Comparison of ENCODE assay signal across 13 cellular contexts in the genomic region with DNA sequence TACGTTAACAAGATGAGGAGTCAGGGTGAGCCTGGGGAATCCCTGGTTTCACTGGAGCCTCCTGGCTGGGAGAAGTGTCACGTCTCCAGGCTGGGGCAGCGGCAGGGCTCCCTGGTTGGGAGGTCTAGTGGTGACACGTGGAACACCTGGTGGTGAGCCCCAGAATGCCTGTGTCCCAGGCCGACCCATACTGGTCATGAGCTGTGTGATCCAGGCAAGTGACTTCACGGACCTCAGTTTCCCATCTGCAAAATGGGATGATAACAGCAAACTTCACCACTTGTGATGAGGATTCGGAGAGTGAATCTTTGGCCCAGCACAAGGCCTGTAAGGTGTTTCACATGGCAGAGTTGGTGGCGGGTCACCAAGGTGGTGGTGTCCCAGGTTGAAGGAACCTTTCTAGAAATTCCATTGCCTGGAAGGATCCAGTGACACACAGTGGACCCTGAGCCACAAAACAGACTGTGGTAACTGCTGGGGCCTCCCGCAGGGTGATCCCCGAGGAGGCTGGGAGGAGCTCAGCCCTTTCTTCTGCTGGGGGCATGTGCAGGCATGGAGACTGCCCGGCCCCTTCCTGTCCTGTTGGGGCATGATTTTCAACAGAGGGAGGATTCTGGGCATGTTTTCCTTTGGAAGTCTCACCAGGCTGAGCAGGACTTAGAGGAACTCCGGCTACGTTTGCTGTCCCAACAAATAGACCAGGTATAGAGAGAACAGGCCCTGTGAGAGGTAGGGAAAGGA.
DNase-seq lines count a peak whose midpoint lies in the region; ATAC-seq, FAIRE-seq and TF ChIP-seq lines count a peak whose summit lies in the region.
"Had no signal": no experiment of that assay in that cellular context is flagged by ENCODE, and none has a peak within 500 bp of the region (broad histone marks: within the 10 kb centered on the region; RNA-seq: fewer than 3 reads in every experiment).

No MANE protein-coding gene starts in this region.

- peak overlapping the region; percentile 15 for H3K9ac ChIP-seq in HUES6 (ENCODE audit: low read length)
- H3K9ac ChIP-seq in HepG2 (ENCODE audit: insufficient read depth, low read depth, low read length) = peak overlapping the region; percentile 50

- intact Hi-C loops in breast epithelium (cut with DNase I; ENCODE audit: low total_unique reads) (loop anchor here (10.0 kb wide), 1 partner anchor 133 kb away; no protein-coding TSS in a partner anchor), HepG2 (cut with micrococcal nuclease; ENCODE audit: unreplicated experiment) (loop anchor here (5.0 kb wide), 1 partner anchor 155 kb away; no protein-coding TSS in a partner anchor)

- no peaks in the 10 kb centered on the region for H4K20me1 ChIP-seq in HepG2 (ENCODE audit: insufficient read depth, low read length)

- CTCF ChIA-PET in HepG2 (lab: Yijun Ruan, JAX; ENCODE audit: low intra/inter-chr PET ratio, low total read pairs) = no interaction called here

- peak overlapping the region; percentile 62 for H2AFZ ChIP-seq in HepG2 (ENCODE audit: low read length)

- POLR2A ChIA-PET in HepG2 (lab: Yijun Ruan, JAX) = interaction anchor here (1.0 to 5.5 kb wide), 3 partner anchors 8 to 14 kb away, joined by 3 to 59 read pairs (median 4); no protein-coding TSS in a partner anchor

- no peak for FAIRE-seq in HepG2 (lab: Jason Lieb, UNC)
- FAIRE-seq: D721Med, endometrium, RCC 7860 had no signal

- ATAC-seq in HepG2 = no peak

- DNase-seq in breast epithelium (ENCODE audit: low spot score in 2 of 2) (peak in 1 of 2 donors; percentile 80), HepG2 (ENCODE audit: low spot score) (no peak), NCI-H2081 treated with DMSO at 0.1 percent for 48 hours (lab: John Stamatoyannopoulos, UW) (no peak), DMS53 treated with DMSO at 0.1 percent for 48 hours (lab: John Stamatoyannopoulos, UW; ENCODE audit: unreplicated experiment) (no peak), SKM-1 treated with dmso at 0.1 percent for 144 hours (lab: John Stamatoyannopoulos, UW; ENCODE audit: unreplicated experiment) (no peak)
- DNase-seq: amygdala, naive B cell, NCI-H2227 treated with DMSO at 0.1 percent for 48 hours had no signal

- H3K9me3 ChIP-seq in HUES6 (ENCODE audit: control insufficient read depth, insufficient read depth, low read depth, low read length) (peaks cover 12% of the 10 kb centered on the region), breast epithelium (peaks cover 6 to 13% of the 10 kb centered on the region in 2 donors), HepG2 (ENCODE audit: low read length) (peaks cover 8% of the 10 kb centered on the region), thymus (ENCODE audit: control insufficient read depth) (no peaks in the 10 kb centered on the region)

- TF ChIP-seq CTCF in breast epithelium (IDR thresholded peaks at IDR 0.05) (peak in 1 of 3 donors; percentile 15), HepG2 (CRISPR knock-in tag; IDR thresholded peaks at IDR 0.05) (no peak)

- no peak for TF ChIP-seq RAD21 in HepG2 (CRISPR knock-in tag; IDR thresholded peaks at IDR 0.05)

- H3K4me3 ChIP-seq in HUES6 (ENCODE audit: low read depth, low read length) (no peak overlapping the region), breast epithelium (peak overlapping the region in 2 of 3 donors; percentile 30 to 48), HepG2 (replicated peaks in 1 of 3; ENCODE audit: insufficient read depth in 1 of 3, low read depth in 2 of 3, low read length in 3 of 3) (peak overlapping the region in 1 of 3 experiments; percentile 14; a peak in 1 of 6 replicates), thymus (ENCODE audit: low read length) (no peak overlapping the region)

- peak overlapping the region; percentile 56 for H3K4me2 ChIP-seq in HepG2 (ENCODE audit: low read depth, low read length)

- in situ Hi-C loops in HepG2 (cut with HindIII; ENCODE audit: extremely low pct_ligation_motif_present, low pct_unique_long_range_greater_than_20kb) = loop anchor here (10.0 kb wide), 1 partner anchor 283 kb away; no protein-coding TSS in a partner anchor

- H3K27me3 ChIP-seq in HUES6 (ENCODE audit: control insufficient read depth, insufficient read depth, low read length) (no peaks in the 10 kb centered on the region), breast epithelium (no peaks in the 10 kb centered on the region), HepG2 (ENCODE audit: control insufficient read depth in 1 of 2, insufficient read depth in 2 of 2, low read length in 2 of 2) (0 out of 5 replicates have a peak, but pooled peaks cover 0 to 4% of the 10 kb centered on the region in 2 experiments), thymus (ENCODE audit: control insufficient read depth, insufficient read depth) (no peaks in the 10 kb centered on the region)

- TF ChIP-seq POLR2A in breast epithelium (IDR thresholded peaks at IDR 0.05) = no peak
- no peak for TF ChIP-seq POLR2A in HepG2 (IDR thresholded peaks at IDR 0.05; ENCODE audit: insufficient read depth in 1 of 2, low read depth in 2 of 2, low read length in 2 of 2)

- no peak overlapping the region for H3K27ac ChIP-seq in HUES6 (ENCODE audit: low read depth, low read length)
- peak overlapping the region; percentile 91 to 96 for H3K27ac ChIP-seq in breast epithelium
- peak overlapping the region; percentile 32 for H3K27ac ChIP-seq in HepG2 (ENCODE audit: extremely low read length, insufficient read depth, low read length)
- peak overlapping the region; percentile 72 for H3K27ac ChIP-seq in thymus (ENCODE audit: low read depth)

- BruUV-seq in HepG2 (replicated peaks; lab: Mats Ljungman, UMichigan) = no TSS peak

- 75% methylated on average over 10 of the region's 13 CpGs for WGBS in HepG2 (ENCODE audit: low lambda C conversion rate)
- 93% methylated on average over 13 of the region's 13 CpGs for WGBS in thymus

- H3K79me2 ChIP-seq in HepG2 (ENCODE audit: insufficient read depth, low read length) = no peaks in the 10 kb centered on the region

- H3K4me1 ChIP-seq in HUES6 (ENCODE audit: control insufficient read depth, insufficient read depth, low read length) (peaks cover 46% of the 10 kb centered on the region), breast epithelium (peaks cover 33 to 43% of the 10 kb centered on the region in 2 donors), HepG2 (ENCODE audit: insufficient read depth, low read length) (peaks cover 64% of the 10 kb centered on the region), thymus (ENCODE audit: control insufficient read depth, insufficient read depth, low read length) (peaks cover 30% of the 10 kb centered on the region)

- TF ChIP-seq EP300 in HepG2 (IDR thresholded peaks at IDR 0.05; ENCODE audit: low read depth in 2 of 2, low read length in 2 of 2) (no peak), HepG2 (CRISPR knock-in tag; IDR thresholded peaks at IDR 0.05; ENCODE audit: borderline replicate concordance) (no peak)

- H3K36me3 ChIP-seq in HUES6 (ENCODE audit: control insufficient read depth, insufficient read depth, low read length) (no peaks in the 10 kb centered on the region), breast epithelium (no peaks in the 10 kb centered on the region), HepG2 (replicated peaks in 1 of 2; ENCODE audit: control insufficient read depth in 1 of 2, insufficient read depth in 2 of 2, low read length in 2 of 2) (no peaks in the 10 kb centered on the region), thymus (ENCODE audit: control insufficient read depth, insufficient read depth) (no peaks in the 10 kb centered on the region)

TF ChIP-seq in HepG2, 621 proteins besides CTCF, POLR2A, EP300 and RAD21 (continues in another document):
- peak; percentile 92 for TF ChIP-seq KDM1A (CRISPR knock-in tag; IDR thresholded peaks at IDR 0.05)
- no peak for TF ChIP-seq MZF1 (CRISPR knock-in tag; IDR thresholded peaks at IDR 0.05; ENCODE audit: borderline replicate concordance)
- no peak for TF ChIP-seq ZNF230 (CRISPR knock-in tag; IDR thresholded peaks at IDR 0.05)
- peak; percentile 19; the same call in 1 of the 2 replicates for TF ChIP-seq ZNF768 (CRISPR knock-in tag; IDR thresholded peaks at IDR 0.05)
- TF ChIP-seq, protein P1, sequence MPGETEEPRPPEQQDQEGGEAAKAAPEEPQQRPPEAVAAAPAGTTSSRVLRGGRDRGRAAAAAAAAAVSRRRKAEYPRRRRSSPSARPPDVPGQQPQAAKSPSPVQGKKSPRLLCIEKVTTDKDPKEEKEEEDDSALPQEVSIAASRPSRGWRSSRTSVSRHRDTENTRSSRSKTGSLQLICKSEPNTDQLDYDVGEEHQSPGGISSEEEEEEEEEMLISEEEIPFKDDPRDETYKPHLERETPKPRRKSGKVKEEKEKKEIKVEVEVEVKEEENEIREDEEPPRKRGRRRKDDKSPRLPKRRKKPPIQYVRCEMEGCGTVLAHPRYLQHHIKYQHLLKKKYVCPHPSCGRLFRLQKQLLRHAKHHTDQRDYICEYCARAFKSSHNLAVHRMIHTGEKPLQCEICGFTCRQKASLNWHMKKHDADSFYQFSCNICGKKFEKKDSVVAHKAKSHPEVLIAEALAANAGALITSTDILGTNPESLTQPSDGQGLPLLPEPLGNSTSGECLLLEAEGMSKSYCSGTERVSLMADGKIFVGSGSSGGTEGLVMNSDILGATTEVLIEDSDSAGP (CRISPR knock-in tag; IDR thresholded peaks at IDR 0.05; ENCODE audit: borderline replicate concordance) = 0 out of 2 replicates have a peak, but pooled peaks have one; percentile 24
- TF ChIP-seq, protein P2, sequence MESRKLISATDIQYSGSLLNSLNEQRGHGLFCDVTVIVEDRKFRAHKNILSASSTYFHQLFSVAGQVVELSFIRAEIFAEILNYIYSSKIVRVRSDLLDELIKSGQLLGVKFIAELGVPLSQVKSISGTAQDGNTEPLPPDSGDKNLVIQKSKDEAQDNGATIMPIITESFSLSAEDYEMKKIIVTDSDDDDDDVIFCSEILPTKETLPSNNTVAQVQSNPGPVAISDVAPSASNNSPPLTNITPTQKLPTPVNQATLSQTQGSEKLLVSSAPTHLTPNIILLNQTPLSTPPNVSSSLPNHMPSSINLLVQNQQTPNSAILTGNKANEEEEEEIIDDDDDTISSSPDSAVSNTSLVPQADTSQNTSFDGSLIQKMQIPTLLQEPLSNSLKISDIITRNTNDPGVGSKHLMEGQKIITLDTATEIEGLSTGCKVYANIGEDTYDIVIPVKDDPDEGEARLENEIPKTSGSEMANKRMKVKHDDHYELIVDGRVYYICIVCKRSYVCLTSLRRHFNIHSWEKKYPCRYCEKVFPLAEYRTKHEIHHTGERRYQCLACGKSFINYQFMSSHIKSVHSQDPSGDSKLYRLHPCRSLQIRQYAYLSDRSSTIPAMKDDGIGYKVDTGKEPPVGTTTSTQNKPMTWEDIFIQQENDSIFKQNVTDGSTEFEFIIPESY (CRISPR knock-in tag; IDR thresholded peaks at IDR 0.05) = 0 out of 2 replicates have a peak, but pooled peaks have one; percentile 24
- TF ChIP-seq RAD51 (IDR thresholded peaks at IDR 0.05; ENCODE audit: borderline replicate concordance) = no peak
- peak; percentile 79; the same call in 1 of the 2 replicates for TF ChIP-seq CHD4 (IDR thresholded peaks at IDR 0.05; ENCODE audit: borderline replicate concordance, low read length)
- no peak for TF ChIP-seq SIN3A (IDR thresholded peaks at IDR 0.05; ENCODE audit: borderline replicate concordance, low read depth, low read length)
- TF ChIP-seq ADNP (CRISPR knock-in tag; IDR thresholded peaks at IDR 0.05) = peak; percentile 91
- 0 out of 2 replicates have a peak, but pooled peaks have one; percentile 10 for TF ChIP-seq FOSL2 (CRISPR knock-in tag; IDR thresholded peaks at IDR 0.05)
- no peak for TF ChIP-seq FOXO1 (CRISPR knock-in tag; IDR thresholded peaks at IDR 0.05)

Comparison
In these comparisons a context has a peak if more than half of its experiments do, and no peak if none do; other contexts are left out.
1. H3K4me3 ChIP-seq: peak in breast epithelium (2 of 3); none in HUES6 (single experiment) and thymus (single experiment).